In the genomic region with DNA sequence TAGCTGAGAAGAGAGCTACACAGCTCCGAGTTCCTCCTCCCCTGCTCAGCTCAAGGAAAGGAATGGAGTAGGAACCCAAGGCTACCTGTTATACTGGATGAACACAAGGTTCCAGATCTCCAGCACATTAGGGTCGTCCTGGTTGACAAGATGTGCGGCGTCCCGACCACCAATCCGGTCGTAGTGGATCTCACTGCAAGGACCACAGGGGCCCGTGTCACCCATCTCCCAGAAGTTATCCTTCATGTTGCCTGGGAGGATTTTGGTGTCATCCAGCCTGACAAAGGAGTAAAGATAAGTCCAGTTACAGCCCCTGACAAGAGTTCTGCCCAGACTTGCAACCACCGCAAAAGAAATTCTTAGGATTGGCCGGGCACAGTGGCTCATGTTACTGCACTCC, we compare ENCODE assay signal across 17 cellular contexts. TPM values are rescaled to one million over a fixed set of nuclear protein-coding genes. Genes with fewer than 3 reads are reported as not detected.
A peak's percentile ranks its signal among the peaks of the same experiment; 100 is the strongest.
DNase-seq lines count a peak whose midpoint lies in the region; ATAC-seq and TF ChIP-seq lines count a peak whose summit lies in the region.
"Had no signal": no experiment of that assay in that cellular context is flagged by ENCODE, and none has a peak within 500 bp of the region (broad histone marks: within the 10 kb centered on the region; RNA-seq: fewer than 3 reads in every experiment).

No MANE protein-coding gene starts in this region.

- no peak overlapping the region for H3K27ac ChIP-seq in GM23338 (ENCODE audit: low read depth)
- H3K27ac ChIP-seq in RWPE1 = peak overlapping the region; percentile 25; the same call in 1 of the 2 replicates
- no peak overlapping the region for H3K27ac ChIP-seq in aorta (ENCODE audit: low read depth in 1 of 2, low read length in 2 of 2)
- H3K27ac ChIP-seq: BLaER1 treated with 17β-estradiol and CSF1 and Interleukin-3, amounts not matched to agents 10 nM and 100 nM; C4-2B had no signal

- POLR2A ChIA-PET in RWPE1 (lab: Yijun Ruan, JAX; ENCODE audit: low non-redundant PET) = interaction anchor here (0.6 kb wide), 1 partner anchor 1557 kb away, joined by 4 read pairs; no protein-coding TSS in a partner anchor

- H3K36me3 ChIP-seq in GM23338 (ENCODE audit: insufficient read depth) (peaks cover 90% of the 10 kb centered on the region), aorta (ENCODE audit: control insufficient read depth in 1 of 2, insufficient read depth in 2 of 2, low read length in 1 of 2) (peaks cover 0 to 18% of the 10 kb centered on the region in 2 donors), BE2C (peaks cover 92% of the 10 kb centered on the region)

- H3K79me2 ChIP-seq in GM23338 (replicated peaks; ENCODE audit: insufficient read depth) = peaks cover 43% of the 10 kb centered on the region

- H3K9me2 ChIP-seq in GM23338 (ENCODE audit: insufficient read depth) = no peaks in the 10 kb centered on the region

- CTCF ChIA-PET in RWPE1 (lab: Yijun Ruan, JAX) = no interaction called here

- peaks cover 59% of the 10 kb centered on the region for H3F3A ChIP-seq in GM23338 (replicated peaks; ENCODE audit: low read depth)

- no peaks in the 10 kb centered on the region for H3K27me3 ChIP-seq in GM23338 (ENCODE audit: insufficient read depth)
- no peaks in the 10 kb centered on the region for H3K27me3 ChIP-seq in aorta (ENCODE audit: control insufficient read depth in 1 of 2, insufficient read depth in 2 of 2, low read length in 1 of 2)
- H3K27me3 ChIP-seq in BE2C = no peaks in the 10 kb centered on the region
- H3K27me3 ChIP-seq: BLaER1 treated with 17β-estradiol and CSF1 and Interleukin-3, amounts not matched to agents 10 nM and 100 nM had no signal

- no peak overlapping the region for H3K4me3 ChIP-seq in GM23338
- no peak overlapping the region for H3K4me3 ChIP-seq in aorta (ENCODE audit: low read length in 2 of 2)
- no peak overlapping the region for H3K4me3 ChIP-seq in BE2C (ENCODE audit: low read depth, low read length)
- H3K4me3 ChIP-seq: BLaER1 treated with 17β-estradiol and CSF1 and Interleukin-3, amounts not matched to agents 10 nM and 100 nM had no signal

- TF ChIP-seq CTCF in GM23338 (conservative IDR thresholded peaks at IDR 0.05; ENCODE audit: low read depth in 2 of 2) = no peak
- no peak for TF ChIP-seq CTCF in RWPE1 (conservative IDR thresholded peaks at IDR 0.05; ENCODE audit: low read depth)
- TF ChIP-seq CTCF in chondrocyte (IDR thresholded peaks at IDR 0.05) = no peak
- TF ChIP-seq CTCF in BE2C (IDR thresholded peaks at IDR 0.05; ENCODE audit: low read depth, low read length) = no peak

- no peak overlapping the region for H2AFZ ChIP-seq in GM23338

- H3K4me2 ChIP-seq in GM23338 = no peak overlapping the region
- H3K4me2 ChIP-seq: BLaER1 treated with 17β-estradiol and CSF1 and Interleukin-3, amounts not matched to agents 10 nM and 100 nM had no signal

- intact Hi-C loops in aorta (cut with DNase I) = no loop called here

- no peaks in the 10 kb centered on the region for H3K4me1 Mint-ChIP-seq in GM23338
- peaks cover 3% of the 10 kb centered on the region for H3K4me1 Mint-ChIP-seq in chondrocyte (ENCODE audit: low read depth)

- ATAC-seq in GM23338 (no peak), aorta (ENCODE audit: low FRiP score) (no peak), GM18909 (IDR thresholded peaks at IDR 0.05; ENCODE audit: poor library complexity, unreplicated experiment) (no peak)
- ATAC-seq: CD8-positive, alpha-beta T cell had no signal

- DNase-seq in GM23338 (ENCODE audit: low spot score) (no peak), RWPE1 (ENCODE audit: low spot score) (no peak), chondrocyte (ENCODE audit: low spot score) (peak; percentile 55), aorta (peak; percentile 27 to 40), foreskin melanocyte (no peak), BE2C (no peak)
- DNase-seq: 8988T; ACHN; Caco-2; Calu3; CD4-positive, alpha-beta T cell; CD8-positive, alpha-beta T cell; DMS79 treated with DMSO at 0.1 percent for 48 hours; GF-D8 had no signal

- H3K9me3 ChIP-seq in aorta (ENCODE audit: control insufficient read depth, low read length) = no peaks in the 10 kb centered on the region
- no peaks in the 10 kb centered on the region for H3K9me3 ChIP-seq in BE2C
- H3K9me3 ChIP-seq: BLaER1 treated with 17β-estradiol and CSF1 and Interleukin-3, amounts not matched to agents 10 nM and 100 nM; Caco-2 had no signal

- no peaks in the 10 kb centered on the region; the same call in 2 of the 3 replicates for H3K9me3 Mint-ChIP-seq in GM23338
- no peaks in the 10 kb centered on the region for H3K9me3 Mint-ChIP-seq in chondrocyte (ENCODE audit: low read depth)
- H3K9me3 Mint-ChIP-seq: CD4-positive, alpha-beta T cell; CD8-positive, alpha-beta T cell had no signal

- 92 to 93% methylated on average over 10 of the region's 10 CpGs for WGBS in aorta, 2 donors

- peaks cover 65% of the 10 kb centered on the region for H4K20me1 ChIP-seq in GM23338 (replicated peaks; ENCODE audit: insufficient read depth)

- H3K4me1 ChIP-seq in GM23338 (ENCODE audit: insufficient read depth) = no peaks in the 10 kb centered on the region
- no peaks in the 10 kb centered on the region for H3K4me1 ChIP-seq in aorta (ENCODE audit: control insufficient read depth in 1 of 2, insufficient read depth in 2 of 2, low read length in 2 of 2)
- peaks cover under 1% of the 10 kb centered on the region; the same call in 1 of the 2 replicates for H3K4me1 ChIP-seq in BE2C
- H3K4me1 ChIP-seq: Caco-2 had no signal

- H3K27me3 Mint-ChIP-seq in GM23338 (ENCODE audit: insufficient read depth, low read depth, poor library complexity) = peaks cover 7% of the 10 kb centered on the region
- H3K27me3 Mint-ChIP-seq in chondrocyte (ENCODE audit: low read depth) = no peaks in the 10 kb centered on the region
- H3K27me3 Mint-ChIP-seq: CD4-positive, alpha-beta T cell had no signal

- no peak overlapping the region for H3K4me3 Mint-ChIP-seq in GM23338
- H3K4me3 Mint-ChIP-seq in chondrocyte (ENCODE audit: unreplicated experiment) = no peak overlapping the region
- H3K4me3 Mint-ChIP-seq: CD4-positive, alpha-beta T cell; CD8-positive, alpha-beta T cell had no signal

- H3K27ac Mint-ChIP-seq in GM23338 (no peak overlapping the region), chondrocyte (ENCODE audit: unreplicated experiment) (no peak overlapping the region)
- H3K27ac Mint-ChIP-seq: CD4-positive, alpha-beta T cell; CD8-positive, alpha-beta T cell had no signal

- H3K36me3 Mint-ChIP-seq in GM23338 (ENCODE audit: low read depth) = peaks cover 98% of the 10 kb centered on the region
- peaks cover 43% of the 10 kb centered on the region for H3K36me3 Mint-ChIP-seq in chondrocyte (ENCODE audit: low read depth)

TF ChIP-seq in GM23338, 12 proteins besides CTCF, POLR2A, EP300 and RAD21:
- TF ChIP-seq POLR2AphosphoS5 (IDR thresholded peaks at IDR 0.05; ENCODE audit: low read depth) (0 out of 2 replicates have a peak, but pooled peaks have one; percentile 11), CREB1 (CRISPR knock-in tag; IDR thresholded peaks at IDR 0.05; ENCODE audit: low read depth) (no peak)

RNA-seq across cellular contexts. Expression of a gene that starts 17.6 kb away (rescaled TPM):
- total RNA-seq in GM23338 (2014; rRNA removed; shearing (Covaris generic)) = 263 and 292 TPM in 2 replicates
- polyA plus RNA-seq in GM23338 (2016; fragmentation: Nextera tagmentation; extraction: Ambion mirVana) (97.5 and 105 TPM in 2 replicates), aorta (10 to 100 TPM; 19.5 to 40.3 TPM)
- total RNA-seq in chondrocyte (92.2 to 243 TPM (median 234 TPM) in 3 replicates), aorta (10 to 100 TPM; 60.0 to 64.2 TPM)
- 148 TPM for polyA plus RNA-seq in BE2C (2012; ENCODE audit: insufficient read depth, insufficient read length, low read depth)

RNA-seq across cellular contexts. Expression of a gene that starts 20.0 kb away (rescaled TPM):
- 27.8 and 28.2 TPM in 2 replicates for total RNA-seq in GM23338 (2014; rRNA removed; shearing (Covaris generic))
- polyA plus RNA-seq in GM23338 (2016; fragmentation: Nextera tagmentation; extraction: Ambion mirVana) = 13.7 and 14.4 TPM in 2 replicates
- 27.4 to 66.6 TPM (median 64.1 TPM) in 3 replicates for total RNA-seq in chondrocyte
- 10 to 100 TPM; 13.4 to 20.0 TPM for total RNA-seq in aorta
- 10 to 100 TPM in 1 of 2 donors, 1 to 10 TPM in 1; 4.1 to 11.7 TPM for polyA plus RNA-seq in aorta
- 17.9 TPM for polyA plus RNA-seq in BE2C (2012; ENCODE audit: insufficient read depth, insufficient read length, low read depth)

RNA-seq across cellular contexts. Expression of a gene that starts 27.3 kb away (rescaled TPM):
- 45.8 and 55.2 TPM in 2 replicates for total RNA-seq in GM23338 (2014; rRNA removed; shearing (Covaris generic))
- polyA plus RNA-seq in GM23338 (2016; fragmentation: Nextera tagmentation; extraction: Ambion mirVana) = 38.8 and 42.2 TPM in 2 replicates
- 22.9 to 26.0 TPM (median 24.5 TPM) in 3 replicates for total RNA-seq in chondrocyte
- total RNA-seq in aorta = 10 to 100 TPM; 19.4 to 28.0 TPM
- 10 to 100 TPM; 13.8 to 29.7 TPM for polyA plus RNA-seq in aorta
- 58.7 TPM for polyA plus RNA-seq in BE2C (2012; ENCODE audit: insufficient read depth, insufficient read length, low read depth)

Comparison
In these comparisons a context has a peak if more than half of its experiments do, and no peak if none do; other contexts are left out.
1. DNase-seq: peak in chondrocyte (single experiment) and aorta (2 of 2); none in GM23338 (single experiment), RWPE1 (single experiment), foreskin melanocyte (single experiment) and BE2C (single experiment).